ENCODE assay signal across 8 cellular contexts in genomic region chr15:45522179-45522930, GRCh38. TPM values are rescaled to one million over a fixed set of nuclear protein-coding genes. Genes with fewer than 3 reads are reported as not detected.
DNase-seq lines count a peak whose midpoint lies in the region; ATAC-seq and TF ChIP-seq lines count a peak whose summit lies in the region.

SLC30A4 (minus strand) TSS chr15:45522755; CDS start chr15:45522354, 401 bp downstream.

- H3K9me3 Mint-ChIP-seq in activated naive CD8-positive, alpha-beta T cell treated with anti-CD3 and anti-CD28 coated beads, Interleukin-2, amount 50 U/mL, for 24 hours, result no peaks in the 10 kb centered on the region
- H3K9me3 Mint-ChIP-seq in type B pancreatic cell, result no peaks in the 10 kb centered on the region

- no peaks in the 10 kb centered on the region for H4K20me1 ChIP-seq in BLaER1

- peak in 11 of 12 donors; percentile 33 to 74 (median 51) for TF ChIP-seq CTCF in heart left ventricle (IDR thresholded peaks at IDR 0.05)
- TF ChIP-seq CTCF in type B pancreatic cell (conservative IDR thresholded peaks at IDR 0.05), result peak; percentile 59

- H3K4me1 ChIP-seq in BLaER1 (peaks cover 14% of the 10 kb centered on the region), heart left ventricle (peaks cover 0 to 29% (median 15%) of the 10 kb centered on the region in 12 donors)

- peak within 1 kb of the TSS; percentile 78 for H3K4me3 ChIP-seq in BLaER1
- H3K4me3 ChIP-seq in SK-N-MC, result peak within 1 kb of the TSS; percentile 93
- H3K4me3 ChIP-seq in heart left ventricle, result peak within 1 kb of the TSS; percentile 71 to 98 (median 89)

- H3K9me3 ChIP-seq in BLaER1 (no peaks in the 10 kb centered on the region), SK-N-MC (ENCODE audit: low read depth, low read length) (no peaks in the 10 kb centered on the region), heart left ventricle (no peaks in the 10 kb centered on the region)

- H3K27ac ChIP-seq in BLaER1 (peak within 1 kb of the TSS; percentile 46; the same call in 1 of the 2 replicates), SK-N-MC (peak within 1 kb of the TSS; percentile 42; the same call in 1 of the 2 replicates), heart left ventricle (peak within 1 kb of the TSS; percentile 69 to 90 (median 84))

- H3K9ac ChIP-seq in BLaER1 (peak within 1 kb of the TSS; percentile 77), SK-N-MC (ENCODE audit: insufficient read length) (peak within 1 kb of the TSS; percentile 67)

- H3K27me3 Mint-ChIP-seq in activated naive CD8-positive, alpha-beta T cell treated with anti-CD3 and anti-CD28 coated beads, Interleukin-2, amount 50 U/mL, for 24 hours, result peaks cover 6% of the 10 kb centered on the region
- H3K27me3 Mint-ChIP-seq in type B pancreatic cell, result peaks cover 3% of the 10 kb centered on the region

- H3K36me3 ChIP-seq in BLaER1 (no peaks in the 10 kb centered on the region), SK-N-MC (ENCODE audit: insufficient read depth, low read length) (no peaks in the 10 kb centered on the region), heart left ventricle (peaks cover 0 to 6% (median 0%) of the 10 kb centered on the region in 9 donors)

- H3K27ac Mint-ChIP-seq in activated naive CD8-positive, alpha-beta T cell treated with anti-CD3 and anti-CD28 coated beads, Interleukin-2, amount 50 U/mL, for 24 hours, result peak within 1 kb of the TSS; percentile 84
- H3K27ac Mint-ChIP-seq in type B pancreatic cell, result peak within 1 kb of the TSS; percentile 97

- DNase-seq in GM19238 (ENCODE audit: insufficient read length, low spot score) (peak; percentile 68), SK-N-MC (ENCODE audit: low read depth, low spot score) (no peak), heart left ventricle (peak; percentile 71 to 87 (median 75)), posterior cingulate gyrus (peak; percentile 53 to 95 (median 65)), type B pancreatic cell (ENCODE audit: extremely low spot score, unreplicated experiment) (peak; percentile 83)
- DNase-seq in activated naive CD8-positive, alpha-beta T cell treated with anti-CD3 and anti-CD28 coated beads, Interleukin-2, amount 50 U/mL, for 24 hours, result peak; percentile 57

- 1 to 2% (median 1%) methylated on average over 19 to 103 of the region's 103 CpGs for WGBS in heart left ventricle, 4 donors

- H3K4me2 ChIP-seq in BLaER1, result peak within 1 kb of the TSS; percentile 95

- peak in 1 of 2 donors; percentile 75 for TF ChIP-seq POLR2A in heart left ventricle (IDR thresholded peaks at IDR 0.05)

- peak; percentile 68 for ATAC-seq in HG03439 (IDR thresholded peaks at IDR 0.05; ENCODE audit: unreplicated experiment)
- ATAC-seq in activated naive CD8-positive, alpha-beta T cell treated with anti-CD3 and anti-CD28 coated beads, Interleukin-2, amount 50 U/mL, for 24 hours, result peak; percentile 87
- ATAC-seq in heart left ventricle, result peak; percentile 86 to 98 (median 95)

- intact Hi-C loops in heart left ventricle (cut with DNase I), result loop anchor here in 9 of 10 donors (1.0 to 10.0 kb wide), 7 partner anchors 64 to 92 kb away; partner anchors contain the start of gene BLOC1S6 (in 9 of the 9)
- intact Hi-C loops in posterior cingulate gyrus (cut with DNase I), result loop anchor here (2.0 kb wide), 2 partner anchors 64 kb away; partner anchors contain the start of gene BLOC1S6

- H3K4me3 Mint-ChIP-seq in activated naive CD8-positive, alpha-beta T cell treated with anti-CD3 and anti-CD28 coated beads, Interleukin-2, amount 50 U/mL, for 24 hours, result peak within 1 kb of the TSS; percentile 92
- peak within 1 kb of the TSS; percentile 95 for H3K4me3 Mint-ChIP-seq in type B pancreatic cell

- H3K4me1 Mint-ChIP-seq in activated naive CD8-positive, alpha-beta T cell treated with anti-CD3 and anti-CD28 coated beads, Interleukin-2, amount 50 U/mL, for 24 hours, result peaks cover 23% of the 10 kb centered on the region
- H3K4me1 Mint-ChIP-seq in type B pancreatic cell (ENCODE audit: unreplicated experiment), result peaks cover 21% of the 10 kb centered on the region

- no peaks in the 10 kb centered on the region for H3K36me3 Mint-ChIP-seq in activated naive CD8-positive, alpha-beta T cell treated with anti-CD3 and anti-CD28 coated beads, Interleukin-2, amount 50 U/mL, for 24 hours (ENCODE audit: low read depth)
- H3K36me3 Mint-ChIP-seq in type B pancreatic cell, result peaks cover 12% of the 10 kb centered on the region

- H3K27me3 ChIP-seq in BLaER1, result peaks cover 12% of the 10 kb centered on the region; the same call in 1 of the 2 replicates
- H3K27me3 ChIP-seq in heart left ventricle, result peaks cover 0 to 9% (median 0%) of the 10 kb centered on the region in 9 donors

RNA-seq across cellular contexts. Expression of gene SLC30A4, which starts in this region (rescaled TPM):
- total RNA-seq in heart left ventricle, result 1 to 10 TPM; 2.5 to 4.7 (median 3.4) TPM
- polyA plus RNA-seq in heart left ventricle, result 1 to 10 TPM; 1.9 to 2.4 TPM
- total RNA-seq in type B pancreatic cell (ENCODE audit: low replicate concordance), result 7.2 and 12.5 TPM in 2 replicates
